8 cellular contexts compared by ENCODE assay signal in the genomic region with DNA sequence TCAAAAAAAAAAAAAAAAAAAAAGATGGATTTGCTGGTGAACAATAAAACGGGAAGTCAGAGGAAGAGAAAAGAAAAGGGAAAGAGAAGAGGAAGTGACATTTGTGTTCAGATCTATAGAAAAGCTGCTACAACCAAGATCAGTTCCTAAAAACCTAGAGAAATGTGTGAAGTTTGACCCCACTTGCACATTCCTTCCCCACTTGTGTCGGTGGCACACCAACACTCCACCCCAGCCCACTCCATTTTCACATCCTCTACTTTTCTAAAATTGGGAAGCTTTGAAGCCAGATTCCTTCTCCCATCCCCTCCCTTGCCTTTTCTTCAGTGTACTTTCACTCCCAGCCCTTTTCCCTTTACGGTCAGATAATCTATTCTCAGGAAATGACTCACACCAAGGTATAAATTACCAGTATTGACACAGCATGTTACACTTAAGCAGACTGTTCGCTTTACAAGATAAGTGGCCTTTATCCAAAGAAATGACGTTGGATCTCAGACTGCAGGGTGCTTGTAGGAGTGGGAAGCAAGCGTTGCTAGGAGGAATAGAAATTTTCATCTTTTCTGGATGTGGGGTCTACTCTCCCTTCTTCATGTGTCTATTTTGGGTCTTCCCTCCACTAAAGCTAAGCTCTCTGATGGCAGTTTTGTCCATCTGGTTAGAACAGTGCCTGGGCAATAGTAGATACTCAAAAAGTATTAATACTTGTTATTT.
DNase-seq lines count a peak whose midpoint lies in the region; ATAC-seq and TF ChIP-seq lines count a peak whose summit lies in the region.

No MANE protein-coding gene starts in this region.

- no peak overlapping the region for H3K27ac ChIP-seq in OCI-LY3 (ENCODE audit: low read length)
- no peak overlapping the region for H3K27ac ChIP-seq in parathyroid adenoma

- no peaks in the 10 kb centered on the region for H4K20me1 ChIP-seq in OCI-LY3 (ENCODE audit: insufficient read depth, low read length)

- no peaks in the 10 kb centered on the region for H3K36me3 ChIP-seq in OCI-LY3 (replicated peaks; ENCODE audit: low read depth, low read length)
- H3K36me3 ChIP-seq in parathyroid adenoma (ENCODE audit: control insufficient read depth, insufficient read depth, low read length), result no peaks in the 10 kb centered on the region

- CTCF ChIA-PET in GM10248 (lab: Yijun Ruan, JAX), result no interaction called here

- H3K79me2 ChIP-seq in OCI-LY3 (ENCODE audit: low read length), result no peaks in the 10 kb centered on the region
- H3K79me2 ChIP-seq in parathyroid adenoma, result no peaks in the 10 kb centered on the region

- peak; percentile 93 for DNase-seq in HT-29 (ENCODE audit: low spot score)
- DNase-seq in epithelial cell of proximal tubule (ENCODE audit: low read depth), result peak; percentile 94
- no peak for DNase-seq in GM10248 (ENCODE audit: extremely low spot score)
- DNase-seq in OCI-M2 (lab: John Stamatoyannopoulos, UW; ENCODE audit: unreplicated experiment), result no peak

- no peaks in the 10 kb centered on the region for H3K9me3 ChIP-seq in OCI-LY3 (ENCODE audit: insufficient read depth, low read length)
- H3K9me3 ChIP-seq in parathyroid adenoma (ENCODE audit: control insufficient read depth, low read length), result no peaks in the 10 kb centered on the region

- H3K4me1 ChIP-seq in OCI-LY3 (ENCODE audit: low read length) (peaks cover 12% of the 10 kb centered on the region), parathyroid adenoma (no peaks in the 10 kb centered on the region)

- H3K9ac ChIP-seq in OCI-LY3 (ENCODE audit: low read length), result no peak overlapping the region
- no peak overlapping the region for H3K9ac ChIP-seq in parathyroid adenoma

- peak overlapping the region; percentile 36 for H3K4me3 ChIP-seq in OCI-LY3 (ENCODE audit: low read length)
- H3K4me3 ChIP-seq in epithelial cell of proximal tubule (ENCODE audit: low read depth, low read length), result no peak overlapping the region
- no peak overlapping the region for H3K4me3 ChIP-seq in parathyroid adenoma (ENCODE audit: low read depth, low read length)

- TF ChIP-seq CTCF in OCI-LY3 (IDR thresholded peaks at IDR 0.05; ENCODE audit: low read depth, low read length) (no peak), epithelial cell of proximal tubule (conservative IDR thresholded peaks at IDR 0.05; ENCODE audit: low read depth, low read length) (no peak), parathyroid adenoma (IDR thresholded peaks at IDR 0.05) (no peak), GM10248 (IDR thresholded peaks at IDR 0.05; ENCODE audit: control extremely low read depth, extremely low read depth, low read depth, missing control alignments) (no peak)

- no peaks in the 10 kb centered on the region; the same call in none of the 2 replicates for H3K27me3 ChIP-seq in OCI-LY3 (ENCODE audit: low read depth, low read length)
- H3K27me3 ChIP-seq in parathyroid adenoma (ENCODE audit: control insufficient read depth, insufficient read depth, low read length), result no peaks in the 10 kb centered on the region

- POLR2A ChIA-PET in GM10248 (lab: Yijun Ruan, JAX), result no interaction called here

- ATAC-seq in HG03175 (IDR thresholded peaks at IDR 0.05; ENCODE audit: unreplicated experiment) (no peak), HG02763 (IDR thresholded peaks at IDR 0.05; ENCODE audit: unreplicated experiment) (no peak)

- peak overlapping the region; percentile 60 for H3K4me2 ChIP-seq in OCI-LY3 (ENCODE audit: low read length)
- H3K4me2 ChIP-seq in parathyroid adenoma (ENCODE audit: low read length), result no peak overlapping the region

- H2AFZ ChIP-seq in OCI-LY3 (ENCODE audit: low read depth, low read length) (no peak overlapping the region), parathyroid adenoma (peak overlapping the region; percentile 13)

Comparison
In these comparisons a context has a peak if more than half of its experiments do, and no peak if none do; other contexts are left out.
1. DNase-seq: peak in HT-29 (single experiment) and epithelial cell of proximal tubule (single experiment); none in GM10248 (single experiment) and OCI-M2 (single experiment).